8 cellular contexts compared by ENCODE assay signal in the genomic region with DNA sequence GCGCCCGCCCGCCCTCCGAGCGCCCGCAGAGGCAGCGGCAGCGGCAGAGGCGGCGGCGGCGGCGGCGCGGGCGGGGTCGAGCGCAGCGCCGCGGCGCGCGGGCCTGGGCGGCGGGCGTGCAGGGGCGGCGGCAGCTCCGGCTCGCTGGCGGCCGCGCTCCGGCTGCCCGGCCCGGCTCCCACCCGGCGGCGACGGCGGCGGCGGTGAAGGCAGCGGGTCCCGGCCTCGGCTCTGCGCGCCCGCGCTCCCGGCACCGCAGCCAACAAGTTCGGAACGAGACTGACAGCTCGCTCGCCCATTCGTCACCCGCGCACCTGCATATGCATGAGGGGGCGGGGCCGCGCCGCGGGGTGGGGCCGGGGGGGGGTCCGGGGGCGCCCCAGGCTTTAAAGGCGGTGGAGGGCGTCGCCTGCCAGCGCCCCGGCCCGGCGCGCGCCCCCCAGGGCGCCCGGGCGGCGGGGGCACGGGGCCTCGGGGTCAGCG. TPM values are rescaled to one million over a fixed set of nuclear protein-coding genes. Genes with fewer than 3 reads are reported as not detected.
A peak's percentile ranks its signal among the peaks of the same experiment; 100 is the strongest.
DNase-seq lines count a peak whose midpoint lies in the region; ATAC-seq and TF ChIP-seq lines count a peak whose summit lies in the region.

Gene JAG2 (minus strand): TSS at position 281 of the 483 bp plus-strand sequence. CDS start 356 bp downstream, outside the sequence.

- H3K27ac Mint-ChIP-seq in dendritic cell treated with granulocyte-macrophage colony-stimulating factor and Interleukin-4, amounts not matched to agents 40 ng/mL and 50 ng/mL, for 4 days = no peak within 1 kb of the TSS

- peaks cover 3 to 30% of the 10 kb centered on the region in 2 donors for H3K4me1 ChIP-seq in lung (ENCODE audit: control insufficient read depth in 2 of 2, insufficient read depth in 2 of 2, low read length in 2 of 2)

- peak within 1 kb of the TSS; percentile 62 for H3K4me3 Mint-ChIP-seq in dendritic cell treated with granulocyte-macrophage colony-stimulating factor and Interleukin-4, amounts not matched to agents 40 ng/mL and 50 ng/mL, for 4 days

- intact Hi-C loops in dendritic cell treated with granulocyte-macrophage colony-stimulating factor and Interleukin-4, amounts not matched to agents 40 ng/mL and 50 ng/mL, for 4 days (cut with micrococcal nuclease) = no loop called here

- H3K36me3 Mint-ChIP-seq in dendritic cell treated with granulocyte-macrophage colony-stimulating factor and Interleukin-4, amounts not matched to agents 40 ng/mL and 50 ng/mL, for 4 days (ENCODE audit: low read depth) = no peaks in the 10 kb centered on the region

- TF ChIP-seq CTCF in lung (IDR thresholded peaks at IDR 0.05; ENCODE audit: control extremely low read depth, extremely low read depth) = no peak

- WGBS in lung, 2 donors = 0 to 1% methylated on average over 10 to 84 of the region's 84 CpGs

- H3K27me3 Mint-ChIP-seq in dendritic cell treated with granulocyte-macrophage colony-stimulating factor and Interleukin-4, amounts not matched to agents 40 ng/mL and 50 ng/mL, for 4 days = peaks cover 80% of the 10 kb centered on the region

- H3K4me3 ChIP-seq in MG63 (peak within 1 kb of the TSS; percentile 42), lung (peak within 1 kb of the TSS; percentile 60)

- no peaks in the 10 kb centered on the region for H3K9me3 Mint-ChIP-seq in dendritic cell treated with granulocyte-macrophage colony-stimulating factor and Interleukin-4, amounts not matched to agents 40 ng/mL and 50 ng/mL, for 4 days

- H3K4me1 Mint-ChIP-seq in dendritic cell treated with granulocyte-macrophage colony-stimulating factor and Interleukin-4, amounts not matched to agents 40 ng/mL and 50 ng/mL, for 4 days (ENCODE audit: low read depth) = peaks cover 10% of the 10 kb centered on the region

- H3K27ac ChIP-seq in lung (ENCODE audit: low read depth in 1 of 2, low read length in 1 of 2) = no peak within 1 kb of the TSS

- ATAC-seq in lung (ENCODE audit: insufficient read depth, low FRiP score) (no peak), HG02678 (IDR thresholded peaks at IDR 0.05; ENCODE audit: unreplicated experiment) (no peak), HG02981 (IDR thresholded peaks at IDR 0.05; ENCODE audit: unreplicated experiment) (no peak)

- H3K36me3 ChIP-seq in MG63 (no peaks in the 10 kb centered on the region), lung (ENCODE audit: control insufficient read depth in 2 of 2, insufficient read depth in 2 of 2, low read length in 2 of 2) (no peaks in the 10 kb centered on the region)

- H3K27me3 ChIP-seq in MG63 = no peaks in the 10 kb centered on the region
- H3K27me3 ChIP-seq in lung (ENCODE audit: control insufficient read depth, insufficient read depth) = no peaks in the 10 kb centered on the region

- no peaks in the 10 kb centered on the region for H3K9me3 ChIP-seq in MG63
- no peaks in the 10 kb centered on the region for H3K9me3 ChIP-seq in lung (ENCODE audit: control insufficient read depth in 2 of 2, insufficient read depth in 1 of 2, low read length in 1 of 2)

- DNase-seq in DMS53 treated with DMSO at 0.1 percent for 48 hours (lab: John Stamatoyannopoulos, UW; ENCODE audit: unreplicated experiment) = peak; percentile 14
- peak; percentile 57 for DNase-seq in MG63
- DNase-seq in activated CD4-positive, alpha-beta T cell treated with anti-CD3 and anti-CD28 coated beads for 48 hours = peak; percentile 65
- peak; percentile 55 for DNase-seq in lung (ENCODE audit: low spot score)
- DNase-seq in stimulated activated CD8-positive, alpha-beta memory T cell treated with anti-CD3 and anti-CD28 coated beads, Interleukin-4, amount 100 ng/mL, for 24 hours (ENCODE audit: low read depth) = peak; percentile 43

RNA-seq across cellular contexts. Expression of gene JAG2, which starts in this region (rescaled TPM):
- total RNA-seq in MG63 (2014; rRNA removed; shearing (Covaris generic); ENCODE audit: low replicate concordance) = 3.1 and 12.4 TPM in 2 replicates
- total RNA-seq in lung = 10 to 100 TPM; 32.1 to 35.1 TPM
- 10 to 100 TPM; 14.1 to 23.6 TPM for polyA plus RNA-seq in lung

Comparison
In these comparisons a context has a peak if more than half of its experiments do, and no peak if none do; other contexts are left out.
1. DNase-seq: peak in every context shown above with its lines; median percentile 65 in activated CD4-positive, alpha-beta T cell treated with anti-CD3 and anti-CD28 coated beads for 48 hours; 57 in MG63; 55 in lung; 43 in stimulated activated CD8-positive, alpha-beta memory T cell treated with anti-CD3 and anti-CD28 coated beads, Interleukin-4, amount 100 ng/mL, for 24 hours; 14 in DMS53 treated with DMSO at 0.1 percent for 48 hours.